16 cellular contexts compared by ENCODE assay signal in the genomic region with DNA sequence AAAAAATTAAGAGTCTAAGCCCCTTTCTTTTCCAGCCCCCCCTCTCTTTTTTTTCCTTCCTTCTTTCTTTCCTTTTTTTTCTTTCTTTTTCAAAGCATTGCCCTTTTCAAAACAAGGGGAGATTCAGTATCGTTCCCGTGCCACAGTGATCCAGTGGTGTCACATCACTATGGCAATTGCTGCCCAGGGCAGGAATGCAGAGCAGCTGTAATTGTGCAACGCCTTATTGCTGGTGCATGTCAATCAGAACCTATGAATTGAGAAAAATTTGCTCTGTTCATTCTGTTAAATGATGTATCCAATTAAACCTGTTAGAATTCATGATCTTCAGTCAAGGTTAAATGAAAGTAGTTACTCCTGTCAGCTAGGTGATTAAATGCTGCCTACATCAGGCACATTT.
DNase-seq lines count a peak whose midpoint lies in the region; ATAC-seq and TF ChIP-seq lines count a peak whose summit lies in the region.
"Had no signal": no experiment of that assay in that cellular context is flagged by ENCODE, and none has a peak within 500 bp of the region (broad histone marks: within the 10 kb centered on the region; RNA-seq: fewer than 3 reads in every experiment).

No MANE protein-coding gene starts in this region.

- no peaks in the 10 kb centered on the region for H3K79me1 ChIP-seq in IMR-90 (ENCODE audit: low read depth in 1 of 2, low read length in 2 of 2)

- no peak overlapping the region for H3K18ac ChIP-seq in IMR-90 (ENCODE audit: low read depth, low read length)

- no peak overlapping the region for H2AFZ ChIP-seq in IMR-90 (replicated peaks; ENCODE audit: low read length, poor library complexity)
- H2AFZ ChIP-seq in neural progenitor cell (replicated peaks): no peak overlapping the region

- no peak overlapping the region for H2BK120ac ChIP-seq in IMR-90 (ENCODE audit: low read depth, low read length)

- POLR2A ChIA-PET in IMR-90 (lab: Charles Lee; ENCODE audit: unreplicated experiment): no interaction called here

- H3K27ac Mint-ChIP-seq in neural progenitor cell: peak overlapping the region; percentile 62
- H3K27ac Mint-ChIP-seq: B cell; CD4-positive, alpha-beta T cell had no signal

- no peak overlapping the region for H2BK5ac ChIP-seq in IMR-90 (ENCODE audit: low read depth, low read length, poor library complexity, severe bottlenecking)

- WGBS in IMR-90 (ENCODE audit: extremely low coverage in 2 of 2, insufficient read length in 1 of 2), 2 experiments: 42% methylated on average over 3 of the region's 3 CpGs; no CpG with 5 or more reads in 1 of the 2 experiments

- no peak for ATAC-seq in IMR-90 (ENCODE audit: low read depth)

- no peaks in the 10 kb centered on the region for H4K20me1 ChIP-seq in IMR-90 (ENCODE audit: insufficient read depth, low read length)
- H4K20me1 ChIP-seq in neural progenitor cell (ENCODE audit: low read depth): no peaks in the 10 kb centered on the region

- H2BK15ac ChIP-seq in IMR-90 (ENCODE audit: low read depth, low read length): no peak overlapping the region

- H3K4me1 Mint-ChIP-seq in neural progenitor cell: peaks cover 73% of the 10 kb centered on the region
- H3K4me1 Mint-ChIP-seq: B cell had no signal

- H3K4me1 ChIP-seq in IMR-90 (ENCODE audit: control insufficient read depth, insufficient read depth, low read length) (no peaks in the 10 kb centered on the region), neural progenitor cell (peaks cover 27% of the 10 kb centered on the region), colonic mucosa (peaks cover 7% of the 10 kb centered on the region)

- H3K4me2 ChIP-seq in IMR-90 (ENCODE audit: low read depth, low read length) (no peak overlapping the region), neural progenitor cell (no peak overlapping the region)

- H3K36me3 ChIP-seq in IMR-90 (ENCODE audit: control insufficient read depth, insufficient read depth, low read length) (no peaks in the 10 kb centered on the region), neural progenitor cell (no peaks in the 10 kb centered on the region), colonic mucosa (no peaks in the 10 kb centered on the region)

- no peak overlapping the region for H3K56ac ChIP-seq in IMR-90 (ENCODE audit: extremely low read depth, insufficient read depth, low read length)

- H3K9ac ChIP-seq in IMR-90 (ENCODE audit: low read depth, low read length): no peak overlapping the region
- H3K9ac ChIP-seq in neural progenitor cell: no peak overlapping the region
- H3K9ac ChIP-seq in colonic mucosa (ENCODE audit: low read depth in 2 of 2, low read length in 2 of 2): no peak overlapping the region

- intact Hi-C loops in IMR-90 (cut with micrococcal nuclease): no loop called here
- intact Hi-C loops in colonic mucosa (cut with DNase I): no loop called here

- H3K14ac ChIP-seq in IMR-90 (replicated peaks; ENCODE audit: low read depth, low read length): no peak overlapping the region

- peaks cover 15% of the 10 kb centered on the region for H3F3A ChIP-seq in neural progenitor cell (ENCODE audit: low read depth)

- no peaks in the 10 kb centered on the region for H3K79me2 ChIP-seq in neural progenitor cell (ENCODE audit: low read depth)

- BruUV-seq in IMR-90 (replicated peaks; lab: Mats Ljungman, UMichigan): no TSS peak

- CTCF ChIA-PET in IMR-90 (lab: Yijun Ruan, JAX): interaction anchor here (0.9 kb wide), 1 partner anchor 10 kb away, joined by 4 read pairs; no protein-coding TSS in a partner anchor

- no peak overlapping the region for H4K5ac ChIP-seq in IMR-90 (ENCODE audit: low read depth, low read length)

- no peak for TF ChIP-seq RAD21 in IMR-90 (IDR thresholded peaks at IDR 0.05; ENCODE audit: low read length)

- no peak overlapping the region for H2BK20ac ChIP-seq in IMR-90 (ENCODE audit: low read depth, low read length)

- no peak overlapping the region for H4K8ac ChIP-seq in IMR-90 (ENCODE audit: low read depth in 2 of 2, low read length in 2 of 2)

- peaks cover 8% of the 10 kb centered on the region for H3K27me3 Mint-ChIP-seq in neural progenitor cell (ENCODE audit: insufficient read depth, low read depth)

- H3K9me3 ChIP-seq in IMR-90 (ENCODE audit: control insufficient read depth, insufficient read depth, low read length): no peaks in the 10 kb centered on the region
- no peaks in the 10 kb centered on the region for H3K9me3 ChIP-seq in neural progenitor cell (ENCODE audit: low read depth)
- no peaks in the 10 kb centered on the region for H3K9me3 ChIP-seq in colonic mucosa

- TF ChIP-seq POLR2A in IMR-90 (IDR thresholded peaks at IDR 0.05; ENCODE audit: low read depth, low read length): no peak

- no peaks in the 10 kb centered on the region for H3K36me3 Mint-ChIP-seq in neural progenitor cell

- H3K27ac ChIP-seq in IMR-90 (ENCODE audit: insufficient read depth, low read length) (no peak overlapping the region), neural progenitor cell (no peak overlapping the region), colonic mucosa (no peak overlapping the region)

- H2AK5ac ChIP-seq in IMR-90 (ENCODE audit: low read depth, low read length): no peak overlapping the region

- dilution Hi-C loops in IMR-90 (cut with HindIII; ENCODE audit: low sequenced_read_pairs, unreplicated experiment): no loop called here

- no peak overlapping the region for H4K91ac ChIP-seq in IMR-90 (ENCODE audit: insufficient read depth, low read depth, low read length)

- H3K23ac ChIP-seq in IMR-90 (ENCODE audit: low read depth, low read length): no peak overlapping the region

- H2AK9ac ChIP-seq in IMR-90 (replicated peaks; ENCODE audit: low read depth, low read length, poor library complexity): no peak overlapping the region

- no peaks in the 10 kb centered on the region for H3K9me1 ChIP-seq in IMR-90 (ENCODE audit: insufficient read depth, low read length)

- no peak for DNase-seq in IMR-90
- peak; percentile 29 for DNase-seq in NCI-H1694 treated with DMSO at 0.1 percent for 48 hours (lab: John Stamatoyannopoulos, UW)
- DNase-seq in epidermal melanocyte (ENCODE audit: insufficient read length, low spot score): peak; percentile 61
- DNase-seq in neural progenitor cell (ENCODE audit: low spot score): no peak
- DNase-seq in COLO668 (lab: John Stamatoyannopoulos, UW; ENCODE audit: unreplicated experiment): no peak
- DNase-seq in colonic mucosa: no peak
- no peak for DNase-seq in NCI-H2081 treated with DMSO at 0.1 percent for 48 hours (lab: John Stamatoyannopoulos, UW)
- no peak for DNase-seq in mesenteric fat pad (ENCODE audit: low spot score)
- DNase-seq: CD4-positive, alpha-beta T cell; DMS79 treated with DMSO at 0.1 percent for 48 hours; HCEC 1CT; KBM-7; NCI-H1105; NCI-H187 treated with DMSO at 0.1 percent for 48 hours; NCI-H524 treated with DMSO at 0.1 percent for 48 hours had no signal

- no peak overlapping the region for H3K4me3 Mint-ChIP-seq in neural progenitor cell
- H3K4me3 Mint-ChIP-seq: B cell; CD4-positive, alpha-beta T cell had no signal

- H3K4me3 ChIP-seq in IMR-90 (ENCODE audit: insufficient read depth, low read depth, low read length): no peak overlapping the region
- H3K4me3 ChIP-seq in neural progenitor cell: no peak overlapping the region
- H3K4me3 ChIP-seq in colonic mucosa: no peak overlapping the region

- peaks cover 5% of the 10 kb centered on the region for H3K9me3 Mint-ChIP-seq in neural progenitor cell
- H3K9me3 Mint-ChIP-seq: CD4-positive, alpha-beta T cell had no signal

- no peak overlapping the region for H3K4ac ChIP-seq in IMR-90 (ENCODE audit: low read depth, low read length)

- no peak for TF ChIP-seq CTCF in IMR-90 (conservative IDR thresholded peaks at IDR 0.05; ENCODE audit: low read depth, low read length)
- TF ChIP-seq CTCF in neural progenitor cell (IDR thresholded peaks at IDR 0.05): no peak
- TF ChIP-seq CTCF in colonic mucosa (IDR thresholded peaks at IDR 0.05): no peak

- H3K27me3 ChIP-seq in IMR-90 (ENCODE audit: control insufficient read depth, insufficient read depth, low read length) (peaks cover 44% of the 10 kb centered on the region), neural progenitor cell (no peaks in the 10 kb centered on the region), colonic mucosa (no peaks in the 10 kb centered on the region)

- in situ Hi-C loops in IMR-90 (cut with MboI; ENCODE audit: low sequenced_read_pairs): no loop called here

TF ChIP-seq in IMR-90, 13 proteins besides CTCF, POLR2A, EP300 and RAD21:
- no peak for TF ChIP-seq RCOR1 (IDR thresholded peaks at IDR 0.05; ENCODE audit: insufficient replicate concordance, low read length)
- TF ChIP-seq CEBPB (IDR thresholded peaks at IDR 0.05; ENCODE audit: low read depth, low read length): 0 out of 2 replicates have a peak, but pooled peaks have one; percentile 4

Comparison
In these comparisons a context has a peak if more than half of its experiments do, and no peak if none do; other contexts are left out.
1. DNase-seq: peak in NCI-H1694 treated with DMSO at 0.1 percent for 48 hours (single experiment) and epidermal melanocyte (single experiment); none in IMR-90 (single experiment), neural progenitor cell (single experiment), COLO668 (single experiment), colonic mucosa (single experiment), NCI-H2081 treated with DMSO at 0.1 percent for 48 hours (single experiment) and mesenteric fat pad (single experiment).